ENCODE assay signal across 1 cellular context in the genomic region with DNA sequence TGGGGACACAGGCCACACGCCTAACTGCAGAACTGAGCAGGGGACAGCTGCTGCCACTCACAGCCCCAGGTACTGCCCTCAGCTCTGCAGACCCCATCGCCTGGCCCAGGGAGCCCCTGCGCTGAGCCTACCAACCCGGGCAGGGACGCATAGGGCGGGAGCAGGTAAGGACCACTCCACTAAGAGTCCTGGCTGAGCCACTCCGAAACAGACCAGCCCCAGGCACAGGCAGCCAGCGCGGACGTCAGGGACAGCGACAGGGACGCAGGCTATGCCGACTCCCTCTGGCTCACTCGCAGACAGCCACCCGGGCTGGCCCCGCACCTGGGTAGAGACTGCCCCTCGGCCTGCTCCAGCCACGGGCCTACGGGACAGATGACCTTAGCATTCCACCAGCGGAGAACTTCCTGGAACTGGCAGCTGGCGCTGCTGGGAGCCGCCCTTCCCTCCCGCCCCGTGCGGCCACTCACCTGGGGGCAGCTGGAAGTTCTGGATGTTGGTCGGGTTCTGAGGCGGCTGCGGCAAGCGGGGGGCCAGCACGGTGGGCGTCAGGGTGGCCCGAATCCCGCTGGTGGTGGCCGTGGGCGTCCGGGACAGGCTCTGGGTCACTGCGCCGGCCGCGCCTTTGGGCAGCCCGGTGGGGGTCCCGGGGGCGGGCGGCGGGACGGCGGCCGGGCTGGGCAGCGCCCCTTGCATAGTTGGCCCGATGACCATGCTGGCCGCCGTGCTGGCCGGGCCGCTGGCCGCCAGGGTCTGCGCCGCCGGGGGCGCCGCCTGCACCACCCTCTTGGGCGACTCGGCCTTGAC.
TF ChIP-seq lines count a peak whose summit lies in the region.

No MANE protein-coding gene starts in this region.

TF ChIP-seq in HepG2, 621 proteins besides CTCF, POLR2A, EP300 and RAD21 (continued from another document and continues in another):
- no peak for TF ChIP-seq MBD4 (IDR thresholded peaks at IDR 0.05; ENCODE audit: borderline replicate concordance, low read length)
- TF ChIP-seq, protein P1, sequence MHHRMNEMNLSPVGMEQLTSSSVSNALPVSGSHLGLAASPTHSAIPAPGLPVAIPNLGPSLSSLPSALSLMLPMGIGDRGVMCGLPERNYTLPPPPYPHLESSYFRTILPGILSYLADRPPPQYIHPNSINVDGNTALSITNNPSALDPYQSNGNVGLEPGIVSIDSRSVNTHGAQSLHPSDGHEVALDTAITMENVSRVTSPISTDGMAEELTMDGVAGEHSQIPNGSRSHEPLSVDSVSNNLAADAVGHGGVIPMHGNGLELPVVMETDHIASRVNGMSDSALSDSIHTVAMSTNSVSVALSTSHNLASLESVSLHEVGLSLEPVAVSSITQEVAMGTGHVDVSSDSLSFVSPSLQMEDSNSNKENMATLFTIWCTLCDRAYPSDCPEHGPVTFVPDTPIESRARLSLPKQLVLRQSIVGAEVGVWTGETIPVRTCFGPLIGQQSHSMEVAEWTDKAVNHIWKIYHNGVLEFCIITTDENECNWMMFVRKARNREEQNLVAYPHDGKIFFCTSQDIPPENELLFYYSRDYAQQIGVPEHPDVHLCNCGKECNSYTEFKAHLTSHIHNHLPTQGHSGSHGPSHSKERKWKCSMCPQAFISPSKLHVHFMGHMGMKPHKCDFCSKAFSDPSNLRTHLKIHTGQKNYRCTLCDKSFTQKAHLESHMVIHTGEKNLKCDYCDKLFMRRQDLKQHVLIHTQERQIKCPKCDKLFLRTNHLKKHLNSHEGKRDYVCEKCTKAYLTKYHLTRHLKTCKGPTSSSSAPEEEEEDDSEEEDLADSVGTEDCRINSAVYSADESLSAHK (CRISPR knock-in tag; IDR thresholded peaks at IDR 0.05; ENCODE audit: borderline replicate concordance) = no peak
- TF ChIP-seq NRL (CRISPR knock-in tag; IDR thresholded peaks at IDR 0.05; ENCODE audit: borderline replicate concordance) = peak; percentile 26; the same call in 1 of the 2 replicates
- peak; percentile 94; the same call in 1 of the 2 replicates for TF ChIP-seq MZF1 (CRISPR knock-in tag; IDR thresholded peaks at IDR 0.05; ENCODE audit: borderline replicate concordance)
- TF ChIP-seq, protein P2, sequence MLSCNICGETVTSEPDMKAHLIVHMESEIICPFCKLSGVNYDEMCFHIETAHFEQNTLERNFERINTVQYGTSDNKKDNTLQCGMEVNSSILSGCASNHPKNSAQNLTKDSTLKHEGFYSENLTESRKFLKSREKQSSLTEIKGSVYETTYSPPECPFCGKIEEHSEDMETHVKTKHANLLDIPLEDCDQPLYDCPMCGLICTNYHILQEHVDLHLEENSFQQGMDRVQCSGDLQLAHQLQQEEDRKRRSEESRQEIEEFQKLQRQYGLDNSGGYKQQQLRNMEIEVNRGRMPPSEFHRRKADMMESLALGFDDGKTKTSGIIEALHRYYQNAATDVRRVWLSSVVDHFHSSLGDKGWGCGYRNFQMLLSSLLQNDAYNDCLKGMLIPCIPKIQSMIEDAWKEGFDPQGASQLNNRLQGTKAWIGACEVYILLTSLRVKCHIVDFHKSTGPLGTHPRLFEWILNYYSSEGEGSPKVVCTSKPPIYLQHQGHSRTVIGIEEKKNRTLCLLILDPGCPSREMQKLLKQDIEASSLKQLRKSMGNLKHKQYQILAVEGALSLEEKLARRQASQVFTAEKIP (CRISPR knock-in tag; IDR thresholded peaks at IDR 0.05; ENCODE audit: borderline replicate concordance) = no peak
- TF ChIP-seq ADNP (CRISPR knock-in tag; IDR thresholded peaks at IDR 0.05) = no peak
- no peak for TF ChIP-seq SIN3B (IDR thresholded peaks at IDR 0.05; ENCODE audit: low read length)
- no peak for TF ChIP-seq FOSL1 (CRISPR knock-in tag; IDR thresholded peaks at IDR 0.05; ENCODE audit: borderline replicate concordance)
- peak; percentile 63; the same call in 1 of the 2 replicates for TF ChIP-seq SMAD1 (CRISPR knock-in tag; IDR thresholded peaks at IDR 0.05; ENCODE audit: borderline replicate concordance, low read depth)
- TF ChIP-seq, protein P3, sequence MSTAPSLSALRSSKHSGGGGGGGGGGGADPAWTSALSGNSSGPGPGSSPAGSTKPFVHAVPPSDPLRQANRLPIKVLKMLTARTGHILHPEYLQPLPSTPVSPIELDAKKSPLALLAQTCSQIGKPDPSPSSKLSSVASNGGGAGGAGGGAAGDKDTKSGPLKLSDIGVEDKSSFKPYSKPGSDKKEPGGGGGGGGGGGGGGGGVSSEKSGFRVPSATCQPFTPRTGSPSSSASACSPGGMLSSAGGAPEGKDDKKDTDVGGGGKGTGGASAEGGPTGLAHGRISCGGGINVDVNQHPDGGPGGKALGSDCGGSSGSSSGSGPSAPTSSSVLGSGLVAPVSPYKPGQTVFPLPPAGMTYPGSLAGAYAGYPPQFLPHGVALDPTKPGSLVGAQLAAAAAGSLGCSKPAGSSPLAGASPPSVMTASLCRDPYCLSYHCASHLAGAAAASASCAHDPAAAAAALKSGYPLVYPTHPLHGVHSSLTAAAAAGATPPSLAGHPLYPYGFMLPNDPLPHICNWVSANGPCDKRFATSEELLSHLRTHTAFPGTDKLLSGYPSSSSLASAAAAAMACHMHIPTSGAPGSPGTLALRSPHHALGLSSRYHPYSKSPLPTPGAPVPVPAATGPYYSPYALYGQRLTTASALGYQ (CRISPR knock-in tag; IDR thresholded peaks at IDR 0.05) = 0 out of 2 replicates have a peak, but pooled peaks have one; percentile 43
- TF ChIP-seq SP140L (CRISPR knock-in tag; IDR thresholded peaks at IDR 0.05; ENCODE audit: borderline replicate concordance) = no peak
- TF ChIP-seq FOXM1 (CRISPR knock-in tag; IDR thresholded peaks at IDR 0.05) = 0 out of 2 replicates have a peak, but pooled peaks have one; percentile 19
- no peak for TF ChIP-seq ZBTB8A (CRISPR knock-in tag; IDR thresholded peaks at IDR 0.05; ENCODE audit: borderline replicate concordance, low read depth)
- TF ChIP-seq PAF1 (CRISPR knock-in tag; IDR thresholded peaks at IDR 0.05) = no peak
- no peak for TF ChIP-seq PHB2 (IDR thresholded peaks at IDR 0.05; ENCODE audit: partially characterized antibody)
- no peak for TF ChIP-seq NFE2L2 (IDR thresholded peaks at IDR 0.05; ENCODE audit: low read length)
- no peak for TF ChIP-seq FOXK1 (CRISPR knock-in tag; IDR thresholded peaks at IDR 0.05; ENCODE audit: borderline replicate concordance, low read depth)
- TF ChIP-seq CBFB (CRISPR knock-in tag; IDR thresholded peaks at IDR 0.05) = no peak
- no peak for TF ChIP-seq ZNF441 (CRISPR knock-in tag; IDR thresholded peaks at IDR 0.05; ENCODE audit: borderline replicate concordance)
- peak; percentile 44; the same call in 1 of the 2 replicates for TF ChIP-seq ZNF782 (CRISPR knock-in tag; IDR thresholded peaks at IDR 0.05; ENCODE audit: borderline replicate concordance)
- TF ChIP-seq, protein P4, sequence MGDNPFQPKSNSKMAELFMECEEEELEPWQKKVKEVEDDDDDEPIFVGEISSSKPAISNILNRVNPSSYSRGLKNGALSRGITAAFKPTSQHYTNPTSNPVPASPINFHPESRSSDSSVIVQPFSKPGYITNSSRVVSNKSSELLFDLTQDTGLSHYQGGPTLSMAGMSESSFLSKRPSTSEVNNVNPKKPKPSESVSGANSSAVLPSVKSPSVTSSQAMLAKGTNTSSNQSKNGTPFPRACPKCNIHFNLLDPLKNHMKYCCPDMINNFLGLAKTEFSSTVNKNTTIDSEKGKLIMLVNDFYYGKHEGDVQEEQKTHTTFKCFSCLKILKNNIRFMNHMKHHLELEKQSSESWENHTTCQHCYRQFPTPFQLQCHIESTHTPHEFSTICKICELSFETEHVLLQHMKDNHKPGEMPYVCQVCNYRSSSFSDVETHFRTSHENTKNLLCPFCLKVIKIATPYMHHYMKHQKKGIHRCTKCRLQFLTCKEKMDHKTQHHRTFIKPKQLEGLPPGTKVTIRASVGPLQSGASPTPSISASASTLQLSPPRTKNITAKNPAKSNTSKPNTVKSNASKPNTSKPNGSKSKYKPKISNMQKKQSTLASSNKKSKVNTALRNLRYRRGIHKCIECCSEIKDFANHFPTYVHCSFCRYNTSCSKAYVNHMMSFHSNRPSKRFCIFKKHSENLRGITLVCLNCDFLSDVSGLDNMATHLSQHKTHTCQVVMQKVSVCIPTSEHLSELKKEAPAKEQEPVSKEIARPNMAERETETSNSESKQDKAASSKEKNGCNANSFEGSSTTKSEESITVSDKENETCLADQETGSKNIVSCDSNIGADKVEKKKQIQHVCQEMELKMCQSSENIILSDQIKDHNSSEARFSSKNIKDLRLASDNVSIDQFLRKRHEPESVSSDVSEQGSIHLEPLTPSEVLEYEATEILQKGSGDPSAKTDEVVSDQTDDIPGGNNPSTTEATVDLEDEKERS (CRISPR knock-in tag; IDR thresholded peaks at IDR 0.05) = peak; percentile 86; the same call in 1 of the 2 replicates
- 0 out of 2 replicates have a peak, but pooled peaks have one; percentile 46 for TF ChIP-seq KDM4B (CRISPR knock-in tag; IDR thresholded peaks at IDR 0.05)
- TF ChIP-seq ZNF484 (CRISPR knock-in tag; IDR thresholded peaks at IDR 0.05; ENCODE audit: borderline replicate concordance, low read depth) = 0 out of 2 replicates have a peak, but pooled peaks have one; percentile 32
- no peak for TF ChIP-seq RFX5 (IDR thresholded peaks at IDR 0.05; ENCODE audit: low read depth, low read length)
- no peak for TF ChIP-seq CREM (IDR thresholded peaks at IDR 0.05)
- no peak for TF ChIP-seq CREM (CRISPR knock-in tag; IDR thresholded peaks at IDR 0.05)
- no peak for TF ChIP-seq GTF3A (CRISPR knock-in tag; conservative IDR thresholded peaks at IDR 0.05)
- peak; percentile 65; the same call in 1 of the 2 replicates for TF ChIP-seq ZFP41 (CRISPR knock-in tag; IDR thresholded peaks at IDR 0.05; ENCODE audit: borderline replicate concordance)
- no peak for TF ChIP-seq SMARCC2 (IDR thresholded peaks at IDR 0.05)
- 0 out of 2 replicates have a peak, but pooled peaks have one; percentile 14 for TF ChIP-seq HCFC1 (IDR thresholded peaks at IDR 0.05; ENCODE audit: low read depth, low read length)
- TF ChIP-seq RXRB (CRISPR knock-in tag; IDR thresholded peaks at IDR 0.05; ENCODE audit: borderline replicate concordance) = peak; percentile 50; the same call in 1 of the 2 replicates
- peak; percentile 75 for TF ChIP-seq HDAC2 (CRISPR knock-in tag; IDR thresholded peaks at IDR 0.05)
- no peak for TF ChIP-seq ZFP36 (IDR thresholded peaks at IDR 0.05; ENCODE audit: borderline replicate concordance, low read depth, low read length, partially characterized antibody)
- no peak for TF ChIP-seq ZNF460 (CRISPR knock-in tag; IDR thresholded peaks at IDR 0.05; ENCODE audit: borderline replicate concordance)
- no peak for TF ChIP-seq SP4 (CRISPR knock-in tag; IDR thresholded peaks at IDR 0.05)
- no peak for TF ChIP-seq SRF (IDR thresholded peaks at IDR 0.05; ENCODE audit: low read depth, low read length)
- peak; percentile 76 for TF ChIP-seq GABPB1 (CRISPR knock-in tag; IDR thresholded peaks at IDR 0.05)
- no peak for TF ChIP-seq POLR2G (IDR thresholded peaks at IDR 0.05; ENCODE audit: low read depth, low read length)
- TF ChIP-seq ZNF547 (CRISPR knock-in tag; IDR thresholded peaks at IDR 0.05) = peak; percentile 62; the same call in 1 of the 2 replicates
- TF ChIP-seq ZMYM4 (CRISPR knock-in tag; IDR thresholded peaks at IDR 0.05) = no peak
- no peak for TF ChIP-seq ZNF251 (CRISPR knock-in tag; IDR thresholded peaks at IDR 0.05)
- no peak for TF ChIP-seq XBP1 (CRISPR knock-in tag; IDR thresholded peaks at IDR 0.05)
- TF ChIP-seq ELF3 (CRISPR knock-in tag; IDR thresholded peaks at IDR 0.05) = peak; percentile 93
- peak; percentile 81 for TF ChIP-seq ZFY (CRISPR knock-in tag; IDR thresholded peaks at IDR 0.05)
- TF ChIP-seq SRSF1 (optimal IDR thresholded peaks at IDR 0.05; ENCODE audit: low read depth, low read length) = no peak
- TF ChIP-seq, protein P5, sequence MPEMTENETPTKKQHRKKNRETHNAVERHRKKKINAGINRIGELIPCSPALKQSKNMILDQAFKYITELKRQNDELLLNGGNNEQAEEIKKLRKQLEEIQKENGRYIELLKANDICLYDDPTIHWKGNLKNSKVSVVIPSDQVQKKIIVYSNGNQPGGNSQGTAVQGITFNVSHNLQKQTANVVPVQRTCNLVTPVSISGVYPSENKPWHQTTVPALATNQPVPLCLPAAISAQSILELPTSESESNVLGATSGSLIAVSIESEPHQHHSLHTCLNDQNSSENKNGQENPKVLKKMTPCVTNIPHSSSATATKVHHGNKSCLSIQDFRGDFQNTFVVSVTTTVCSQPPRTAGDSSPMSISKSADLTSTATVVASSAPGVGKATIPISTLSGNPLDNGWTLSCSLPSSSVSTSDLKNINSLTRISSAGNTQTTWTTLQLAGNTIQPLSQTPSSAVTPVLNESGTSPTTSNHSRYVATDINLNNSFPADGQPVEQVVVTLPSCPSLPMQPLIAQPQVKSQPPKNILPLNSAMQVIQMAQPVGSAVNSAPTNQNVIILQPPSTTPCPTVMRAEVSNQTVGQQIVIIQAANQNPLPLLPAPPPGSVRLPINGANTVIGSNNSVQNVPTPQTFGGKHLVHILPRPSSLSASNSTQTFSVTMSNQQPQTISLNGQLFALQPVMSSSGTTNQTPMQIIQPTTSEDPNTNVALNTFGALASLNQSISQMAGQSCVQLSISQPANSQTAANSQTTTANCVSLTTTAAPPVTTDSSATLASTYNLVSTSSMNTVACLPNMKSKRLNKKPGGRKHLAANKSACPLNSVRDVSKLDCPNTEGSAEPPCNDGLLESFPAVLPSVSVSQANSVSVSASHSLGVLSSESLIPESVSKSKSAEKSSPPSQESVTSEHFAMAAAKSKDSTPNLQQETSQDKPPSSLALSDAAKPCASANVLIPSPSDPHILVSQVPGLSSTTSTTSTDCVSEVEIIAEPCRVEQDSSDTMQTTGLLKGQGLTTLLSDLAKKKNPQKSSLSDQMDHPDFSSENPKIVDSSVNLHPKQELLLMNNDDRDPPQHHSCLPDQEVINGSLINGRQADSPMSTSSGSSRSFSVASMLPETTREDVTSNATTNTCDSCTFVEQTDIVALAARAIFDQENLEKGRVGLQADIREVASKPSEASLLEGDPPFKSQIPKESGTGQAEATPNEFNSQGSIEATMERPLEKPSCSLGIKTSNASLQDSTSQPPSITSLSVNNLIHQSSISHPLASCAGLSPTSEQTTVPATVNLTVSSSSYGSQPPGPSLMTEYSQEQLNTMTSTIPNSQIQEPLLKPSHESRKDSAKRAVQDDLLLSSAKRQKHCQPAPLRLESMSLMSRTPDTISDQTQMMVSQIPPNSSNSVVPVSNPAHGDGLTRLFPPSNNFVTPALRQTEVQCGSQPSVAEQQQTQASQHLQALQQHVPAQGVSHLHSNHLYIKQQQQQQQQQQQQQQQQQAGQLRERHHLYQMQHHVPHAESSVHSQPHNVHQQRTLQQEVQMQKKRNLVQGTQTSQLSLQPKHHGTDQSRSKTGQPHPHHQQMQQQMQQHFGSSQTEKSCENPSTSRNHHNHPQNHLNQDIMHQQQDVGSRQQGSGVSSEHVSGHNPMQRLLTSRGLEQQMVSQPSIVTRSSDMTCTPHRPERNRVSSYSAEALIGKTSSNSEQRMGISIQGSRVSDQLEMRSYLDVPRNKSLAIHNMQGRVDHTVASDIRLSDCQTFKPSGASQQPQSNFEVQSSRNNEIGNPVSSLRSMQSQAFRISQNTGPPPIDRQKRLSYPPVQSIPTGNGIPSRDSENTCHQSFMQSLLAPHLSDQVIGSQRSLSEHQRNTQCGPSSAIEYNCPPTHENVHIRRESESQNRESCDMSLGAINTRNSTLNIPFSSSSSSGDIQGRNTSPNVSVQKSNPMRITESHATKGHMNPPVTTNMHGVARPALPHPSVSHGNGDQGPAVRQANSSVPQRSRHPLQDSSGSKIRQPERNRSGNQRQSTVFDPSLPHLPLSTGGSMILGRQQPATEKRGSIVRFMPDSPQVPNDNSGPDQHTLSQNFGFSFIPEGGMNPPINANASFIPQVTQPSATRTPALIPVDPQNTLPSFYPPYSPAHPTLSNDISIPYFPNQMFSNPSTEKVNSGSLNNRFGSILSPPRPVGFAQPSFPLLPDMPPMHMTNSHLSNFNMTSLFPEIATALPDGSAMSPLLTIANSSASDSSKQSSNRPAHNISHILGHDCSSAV (CRISPR knock-in tag; IDR thresholded peaks at IDR 0.05; ENCODE audit: borderline replicate concordance) = no peak
- TF ChIP-seq ZNF773 (CRISPR knock-in tag; IDR thresholded peaks at IDR 0.05; ENCODE audit: borderline replicate concordance) = peak; percentile 31; the same call in 1 of the 2 replicates
- no peak for TF ChIP-seq BRD4 (CRISPR knock-in tag; IDR thresholded peaks at IDR 0.05)
